ENCODE assay signal across 10 cellular contexts in genomic region chr1:19458815-19459417, GRCh38. TPM values are rescaled to one million over a fixed set of nuclear protein-coding genes. Genes with fewer than 3 reads are reported as not detected.
DNase-seq lines count a peak whose midpoint lies in the region; ATAC-seq and TF ChIP-seq lines count a peak whose summit lies in the region.
"Had no signal": no experiment of that assay in that cellular context is flagged by ENCODE, and none has a peak within 500 bp of the region (broad histone marks: within the 10 kb centered on the region; RNA-seq: fewer than 3 reads in every experiment).

No MANE protein-coding gene starts in this region.

- no peak for TF ChIP-seq POLR2A in gastrocnemius medialis (IDR thresholded peaks at IDR 0.05)

- 48% methylated on average over 6 of the region's 6 CpGs for WGBS in right cardiac atrium

- no peaks in the 10 kb centered on the region for H3F3A ChIP-seq in GM23338 (replicated peaks; ENCODE audit: low read depth)

- H3K27me3 ChIP-seq in GM23338 (ENCODE audit: insufficient read depth) (no peaks in the 10 kb centered on the region), right cardiac atrium (ENCODE audit: control insufficient read depth, insufficient read depth) (no peaks in the 10 kb centered on the region), gastrocnemius medialis (no peaks in the 10 kb centered on the region)

- H2AFZ ChIP-seq in GM23338, result no peak overlapping the region

- no peak overlapping the region for H3K4me3 Mint-ChIP-seq in GM23338
- H3K4me3 Mint-ChIP-seq in activated T-helper 17 cell treated with anti-CD3 and anti-CD28 coated beads, Interleukin-2, amount 50 U/mL, for 72 hours, result peak overlapping the region; percentile 66

- H3K36me3 ChIP-seq in GM23338 (ENCODE audit: insufficient read depth) (no peaks in the 10 kb centered on the region), gastrocnemius medialis (no peaks in the 10 kb centered on the region)

- H4K20me1 ChIP-seq in GM23338 (replicated peaks; ENCODE audit: insufficient read depth), result peaks cover 94% of the 10 kb centered on the region

- H3K4me2 ChIP-seq in GM23338, result peak overlapping the region; percentile 61; the same call in 1 of the 2 replicates

- intact Hi-C loops in right cardiac atrium (cut with DNase I) (no loop called here), gastrocnemius medialis (cut with DNase I; ENCODE audit: low total_unique reads) (no loop called here)

- H3K27ac Mint-ChIP-seq in GM23338, result 0 out of 2 replicates have a peak overlapping the region, but pooled peaks have one; percentile 37
- peak overlapping the region; percentile 68 for H3K27ac Mint-ChIP-seq in activated T-helper 17 cell treated with anti-CD3 and anti-CD28 coated beads, Interleukin-2, amount 50 U/mL, for 72 hours
- H3K27ac Mint-ChIP-seq: H9 had no signal

- peaks cover 98% of the 10 kb centered on the region for H3K79me2 ChIP-seq in GM23338 (replicated peaks; ENCODE audit: insufficient read depth)

- no peaks in the 10 kb centered on the region for H3K9me2 ChIP-seq in GM23338 (ENCODE audit: insufficient read depth)

- in situ Hi-C loops in gastrocnemius medialis (cut with MboI; ENCODE audit: low sequenced_read_pairs in 4 of 4), result no loop called here

- peaks cover 8% of the 10 kb centered on the region for H3K27me3 Mint-ChIP-seq in GM23338 (ENCODE audit: insufficient read depth, low read depth, poor library complexity)
- H3K27me3 Mint-ChIP-seq in activated T-helper 17 cell treated with anti-CD3 and anti-CD28 coated beads, Interleukin-2, amount 50 U/mL, for 72 hours, result no peaks in the 10 kb centered on the region

- 0 out of 3 replicates have a peak, but pooled peaks cover 4% of the 10 kb centered on the region for H3K36me3 Mint-ChIP-seq in GM23338 (ENCODE audit: low read depth)
- H3K36me3 Mint-ChIP-seq in activated T-helper 17 cell treated with anti-CD3 and anti-CD28 coated beads, Interleukin-2, amount 50 U/mL, for 72 hours (ENCODE audit: low read depth), result peaks cover 47% of the 10 kb centered on the region

- H3K9me3 Mint-ChIP-seq in GM23338, result no peaks in the 10 kb centered on the region
- H3K9me3 Mint-ChIP-seq in activated T-helper 17 cell treated with anti-CD3 and anti-CD28 coated beads, Interleukin-2, amount 50 U/mL, for 72 hours, result no peaks in the 10 kb centered on the region
- H3K9me3 Mint-ChIP-seq: H9 had no signal

- H3K27ac ChIP-seq in GM23338 (ENCODE audit: low read depth), result no peak overlapping the region
- H3K27ac ChIP-seq in right cardiac atrium (ENCODE audit: low read length), result no peak overlapping the region
- H3K27ac ChIP-seq in gastrocnemius medialis, result peak overlapping the region; percentile 33 to 70 (median 51)

- no peak for TF ChIP-seq CTCF in GM23338 (conservative IDR thresholded peaks at IDR 0.05; ENCODE audit: low read depth in 2 of 2)
- TF ChIP-seq CTCF in gastrocnemius medialis (IDR thresholded peaks at IDR 0.05 in 4 of 5, conservative IDR thresholded peaks at IDR 0.05 in 1 of 5), result no peak

- DNase-seq in GM23338 (ENCODE audit: low spot score) (no peak), right cardiac atrium (peak in 1 of 3 donors; percentile 31), gastrocnemius medialis (peak; percentile 33 to 57), DMS53 treated with DMSO at 0.1 percent for 48 hours (lab: John Stamatoyannopoulos, UW; ENCODE audit: unreplicated experiment) (no peak), NAMALWA (ENCODE audit: low spot score) (no peak)
- no peak for DNase-seq in effector CD8-positive, alpha-beta T cell (lab: John Stamatoyannopoulos, UW)
- DNase-seq: H9, T-helper 9 cell had no signal

- H3K4me1 ChIP-seq in GM23338 (ENCODE audit: insufficient read depth) (peaks cover 98% of the 10 kb centered on the region), right cardiac atrium (ENCODE audit: control insufficient read depth, insufficient read depth, low read length) (peaks cover 31% of the 10 kb centered on the region), gastrocnemius medialis (peaks cover 63 to 74% of the 10 kb centered on the region in 2 donors)

- H3K4me1 Mint-ChIP-seq in GM23338, result peaks cover 82% of the 10 kb centered on the region
- H3K4me1 Mint-ChIP-seq in activated T-helper 17 cell treated with anti-CD3 and anti-CD28 coated beads, Interleukin-2, amount 50 U/mL, for 72 hours, result peaks cover 68% of the 10 kb centered on the region

- ATAC-seq in GM23338 (no peak), right cardiac atrium (peak; percentile 16 to 21), gastrocnemius medialis (peak; percentile 61 to 70), HG02981 (IDR thresholded peaks at IDR 0.05; ENCODE audit: unreplicated experiment) (no peak)
- no peak for ATAC-seq in activated T-helper 17 cell treated with anti-CD3 and anti-CD28 coated beads, Interleukin-2, amount 50 U/mL, for 72 hours (replicated peaks)

- H3K9me3 ChIP-seq in right cardiac atrium (ENCODE audit: control insufficient read depth, low read length) (no peaks in the 10 kb centered on the region), gastrocnemius medialis (no peaks in the 10 kb centered on the region)

- H3K4me3 ChIP-seq in GM23338 (no peak overlapping the region), right cardiac atrium (ENCODE audit: low read length) (no peak overlapping the region), gastrocnemius medialis (no peak overlapping the region)

TF ChIP-seq in GM23338, 12 proteins besides CTCF, POLR2A, EP300 and RAD21 (continues in another document):
- TF ChIP-seq EZH2 (IDR thresholded peaks at IDR 0.05; ENCODE audit: low read depth, unreplicated experiment) (no peak), POLR2AphosphoS5 (IDR thresholded peaks at IDR 0.05; ENCODE audit: low read depth) (no peak), REST (IDR thresholded peaks at IDR 0.05; ENCODE audit: unreplicated experiment) (no peak), JUNB (IDR thresholded peaks at IDR 0.05; ENCODE audit: unreplicated experiment) (no peak), NANOG (IDR thresholded peaks at IDR 0.05; ENCODE audit: borderline replicate concordance) (no peak), CREB1 (CRISPR knock-in tag; IDR thresholded peaks at IDR 0.05; ENCODE audit: low read depth) (no peak), ETS1 (IDR thresholded peaks at IDR 0.05) (no peak), EZH2phosphoT487 (IDR thresholded peaks at IDR 0.05; ENCODE audit: unreplicated experiment) (no peak), STAT1 (IDR thresholded peaks at IDR 0.05; ENCODE audit: unreplicated experiment) (no peak)

RNA-seq across cellular contexts. Expression of gene CAPZB, which starts 26.4 kb away (rescaled TPM):
- total RNA-seq in GM23338 (2014; rRNA removed; shearing (Covaris generic)), result 183 and 195 TPM in 2 replicates
- 320 and 348 TPM in 2 replicates for polyA plus RNA-seq in GM23338 (2016; fragmentation: Nextera tagmentation; extraction: Ambion mirVana)
- total RNA-seq in activated T-helper 17 cell treated with anti-CD3 and anti-CD28 coated beads, Interleukin-2, amount 50 U/mL, for 72 hours, result 100 to 1,000 TPM; 291 to 399 TPM
- 100 to 1,000 TPM; 226 to 255 (median 232) TPM for total RNA-seq in right cardiac atrium
- 228 TPM for polyA plus RNA-seq in right cardiac atrium
- 10 to 100 TPM; 48.6 to 93.8 (median 74.9) TPM for total RNA-seq in gastrocnemius medialis

Comparison
In these comparisons a context has a peak if more than half of its experiments do, and no peak if none do; other contexts are left out.
1. ATAC-seq: peak in right cardiac atrium (2 of 2) and gastrocnemius medialis (2 of 2); none in GM23338 (single experiment), activated T-helper 17 cell treated with anti-CD3 and anti-CD28 coated beads, Interleukin-2, amount 50 U/mL, for 72 hours (single experiment) and HG02981 (single experiment).
2. DNase-seq: peak in gastrocnemius medialis (2 of 2); none in GM23338 (single experiment), DMS53 treated with DMSO at 0.1 percent for 48 hours (single experiment), NAMALWA (single experiment) and effector CD8-positive, alpha-beta T cell (single experiment).
3. H3K27ac ChIP-seq: peak in gastrocnemius medialis (4 of 4); none in GM23338 (single experiment) and right cardiac atrium (single experiment).